ENCODE assay signal across 1 cellular context in genomic region chr16:89407925-89408300, GRCh38.
TF ChIP-seq lines count a peak whose summit lies in the region.

No MANE protein-coding gene starts in this region.

TF ChIP-seq in SK-N-SH, 30 proteins besides CTCF, POLR2A, EP300 and RAD21 (continued from another document):
- no peak for TF ChIP-seq USF1 (IDR thresholded peaks at IDR 0.05; ENCODE audit: borderline replicate concordance, low read depth)
